Comparison of ENCODE assay signal across 20 cellular contexts in the genomic region with DNA sequence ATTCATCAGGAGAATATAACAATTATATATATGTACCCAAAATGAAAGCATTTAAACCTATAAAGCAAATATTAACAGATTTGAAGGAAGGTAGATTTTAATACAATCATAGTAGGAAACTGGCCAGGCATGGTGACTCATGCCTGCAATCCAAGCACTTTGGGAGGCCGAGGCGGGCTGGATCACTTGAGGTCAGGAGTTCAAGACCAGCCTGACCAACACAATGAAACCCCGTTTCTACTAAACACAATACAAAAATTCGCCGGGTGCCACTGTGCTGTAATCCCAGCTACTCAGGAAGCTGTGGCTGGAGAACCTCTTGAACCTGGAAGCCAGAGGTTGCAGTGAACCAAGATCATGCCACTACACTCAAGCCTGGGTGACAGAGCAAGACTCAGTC.
"Had no signal": no experiment of that assay in that cellular context is flagged by ENCODE, and none has a peak within 500 bp of the region (broad histone marks: within the 10 kb centered on the region; RNA-seq: fewer than 3 reads in every experiment).

No MANE protein-coding gene starts in this region.

- ATAC-seq: activated CD8-positive, alpha-beta T cell treated with anti-CD3 and anti-CD28 coated beads, Interleukin-2, amount 10 ng/mL, durations not matched to agents 7 days and 5 days; esophagus mucosa; left ventricle myocardium superior; natural killer cell; psoas muscle; right lobe of liver; stimulated activated effector memory CD8-positive, alpha-beta T cell treated with anti-CD3 and anti-CD28 coated beads, Interleukin-12 subunit alpha, Interleukin-12 subunit beta, amount 100 ng/mL, for 72 hours had no signal

- H3K27me3 ChIP-seq: colonic mucosa, ovary, right lobe of liver, stomach had no signal

- DNase-seq: activated B cell treated with CpG ODN at 0.5 μM for 24 hours; activated CD4-positive, alpha-beta T cell treated with anti-CD3 and anti-CD28 coated beads, Interleukin-2, amount 10 ng/mL, durations not matched to agents 7 days and 5 days; activated CD8-positive, alpha-beta T cell treated with anti-CD3 and anti-CD28 coated beads, Interleukin-2, amount 10 ng/mL, durations not matched to agents 7 days and 5 days; activated naive CD4-positive, alpha-beta T cell treated with anti-CD3 and anti-CD28 coated beads for 36 hours; activated T-cell treated with anti-CD3 and anti-CD28 coated beads, Interleukin-2, amount 50 U/mL, for 24 hours; anterior cingulate cortex; central memory CD4-positive, alpha-beta T cell; colonic mucosa; immature natural killer cell; left ventricle myocardium superior; mesendoderm; natural killer cell; ovary; psoas muscle; right lobe of liver; small intestine; stimulated activated CD4-positive, alpha-beta T cell treated with anti-CD3 and anti-CD28 coated beads, Interleukin-4, amount 100 ng/mL, for 1 hour; stomach had no signal

- H3K4me3 ChIP-seq: colonic mucosa, ovary, psoas muscle, right lobe of liver, stomach had no signal

- H3K9me3 ChIP-seq: colonic mucosa, ovary, psoas muscle, right lobe of liver, stomach had no signal

- H3K36me3 ChIP-seq: colonic mucosa, ovary, right lobe of liver, stomach had no signal

- H3K27ac ChIP-seq: colonic mucosa, ovary, psoas muscle, right lobe of liver, stomach had no signal
